10 cellular contexts compared by ENCODE assay signal in genomic region chr14:74573421-74574091, GRCh38. TPM values are rescaled to one million over a fixed set of nuclear protein-coding genes. Genes with fewer than 3 reads are reported as not detected.
DNase-seq lines count a peak whose midpoint lies in the region; ATAC-seq and TF ChIP-seq lines count a peak whose summit lies in the region.
"Had no signal": no experiment of that assay in that cellular context is flagged by ENCODE, and none has a peak within 500 bp of the region (broad histone marks: within the 10 kb centered on the region; RNA-seq: fewer than 3 reads in every experiment).

No MANE protein-coding gene starts in this region.

- no peaks in the 10 kb centered on the region for H3K9me3 Mint-ChIP-seq in chondrocyte (ENCODE audit: low read depth)
- no peaks in the 10 kb centered on the region for H3K9me3 Mint-ChIP-seq in natural killer cell

- H3K27ac Mint-ChIP-seq in chondrocyte (ENCODE audit: unreplicated experiment) (peak overlapping the region; percentile 100), natural killer cell (peak overlapping the region; percentile 9 to 56)

- no peak overlapping the region for H3K4me3 Mint-ChIP-seq in chondrocyte (ENCODE audit: unreplicated experiment)
- peak overlapping the region; percentile 14 for H3K4me3 Mint-ChIP-seq in natural killer cell

- peak; percentile 51 for DNase-seq in HK-2 (ENCODE audit: unreplicated experiment)
- DNase-seq in chondrocyte (ENCODE audit: low spot score): peak; percentile 43
- DNase-seq in natural killer cell: no peak
- no peak for DNase-seq in sciatic nerve (ENCODE audit: low spot score)
- no peak for DNase-seq in NCI-H1436 treated with DMSO at 0.1 percent for 48 hours (lab: John Stamatoyannopoulos, UW)
- DNase-seq in T-helper 2 cell: no peak
- DNase-seq in NCI-H2196 treated with DMSO at 0.1 percent for 48 hours (lab: John Stamatoyannopoulos, UW; ENCODE audit: unreplicated experiment): no peak
- DNase-seq: body of pancreas, NCI-H1436 had no signal

- intact Hi-C loops in natural killer cell (cut with micrococcal nuclease): loop anchor here (1.0 kb wide), 1 partner anchor 45 kb away; no protein-coding TSS in a partner anchor
- intact Hi-C loops in sciatic nerve (cut with DNase I): no loop called here

- H3K27me3 Mint-ChIP-seq in chondrocyte (ENCODE audit: low read depth): no peaks in the 10 kb centered on the region
- H3K27me3 Mint-ChIP-seq in natural killer cell (ENCODE audit: low read depth in 2 of 2): peaks cover 67 to 82% of the 10 kb centered on the region in 2 donors

- no peak overlapping the region for H3K27ac ChIP-seq in 22Rv1

- H3K4me1 Mint-ChIP-seq in chondrocyte (ENCODE audit: low read depth) (peaks cover 97% of the 10 kb centered on the region), natural killer cell (peaks cover 32 to 41% of the 10 kb centered on the region in 2 donors)

- TF ChIP-seq CTCF in 22Rv1 (IDR thresholded peaks at IDR 0.05) (peak; percentile 80), chondrocyte (IDR thresholded peaks at IDR 0.05) (peak; percentile 33), natural killer cell (IDR thresholded peaks at IDR 0.05) (no peak)

- H3K36me3 Mint-ChIP-seq in chondrocyte (ENCODE audit: low read depth) (no peaks in the 10 kb centered on the region), natural killer cell (no peaks in the 10 kb centered on the region)

- ATAC-seq in natural killer cell (peak in 1 of 3 donors; percentile 61), sciatic nerve (no peak)
- ATAC-seq: body of pancreas had no signal

RNA-seq across cellular contexts. Expression of gene LTBP2, which starts 38.5 kb away (rescaled TPM):
- total RNA-seq in chondrocyte (210 to 446 TPM (median 215 TPM) in 3 replicates), natural killer cell (1 to 10 TPM; 2.1 to 3.7 (median 3.0) TPM), sciatic nerve (93.0 TPM)

Comparison
In these comparisons a context has a peak if more than half of its experiments do, and no peak if none do; other contexts are left out.
1. DNase-seq: peak in HK-2 (single experiment) and chondrocyte (single experiment); none in natural killer cell (single experiment), sciatic nerve (single experiment), NCI-H1436 treated with DMSO at 0.1 percent for 48 hours (single experiment), T-helper 2 cell (0 of 5) and NCI-H2196 treated with DMSO at 0.1 percent for 48 hours (single experiment).
2. RNA of gene LTBP2, which starts 38.5 kb away (total RNA-seq): 210 to 446 TPM in chondrocyte and 93.0 TPM in sciatic nerve (single experiment); 2.1 to 3.7 TPM in natural killer cell; every median in the first group is over 10 times any median in the second.